ENCODE assay signal across 16 cellular contexts in the genomic region with DNA sequence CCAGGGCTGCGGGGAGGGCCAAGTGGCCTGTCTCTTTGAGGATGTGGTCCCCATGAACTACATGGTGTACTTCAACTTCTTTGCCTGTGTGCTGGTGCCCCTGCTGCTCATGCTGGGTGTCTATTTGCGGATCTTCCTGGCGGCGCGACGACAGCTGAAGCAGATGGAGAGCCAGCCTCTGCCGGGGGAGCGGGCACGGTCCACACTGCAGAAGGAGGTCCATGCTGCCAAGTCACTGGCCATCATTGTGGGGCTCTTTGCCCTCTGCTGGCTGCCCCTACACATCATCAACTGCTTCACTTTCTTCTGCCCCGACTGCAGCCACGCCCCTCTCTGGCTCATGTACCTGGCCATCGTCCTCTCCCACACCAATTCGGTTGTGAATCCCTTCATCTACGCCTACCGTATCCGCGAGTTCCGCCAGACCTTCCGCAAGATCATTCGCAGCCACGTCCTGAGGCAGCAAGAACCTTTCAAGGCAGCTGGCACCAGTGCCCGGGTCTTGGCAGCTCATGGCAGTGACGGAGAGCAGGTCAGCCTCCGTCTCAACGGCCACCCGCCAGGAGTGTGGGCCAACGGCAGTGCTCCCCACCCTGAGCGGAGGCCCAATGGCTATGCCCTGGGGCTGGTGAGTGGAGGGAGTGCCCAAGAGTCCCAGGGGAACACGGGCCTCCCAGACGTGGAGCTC. TPM values are rescaled to one million over a fixed set of nuclear protein-coding genes. Genes with fewer than 3 reads are reported as not detected.
DNase-seq lines count a peak whose midpoint lies in the region; ATAC-seq and TF ChIP-seq lines count a peak whose summit lies in the region.
"Had no signal": no experiment of that assay in that cellular context is flagged by ENCODE, and none has a peak within 500 bp of the region (broad histone marks: within the 10 kb centered on the region; RNA-seq: fewer than 3 reads in every experiment).

No MANE protein-coding gene starts in this region.

- peaks cover 3% of the 10 kb centered on the region; the same call in 1 of the 2 replicates for H3K27me3 ChIP-seq in IMR-90 (ENCODE audit: control insufficient read depth, insufficient read depth, low read length)
- H3K27me3 ChIP-seq: MG63, right lobe of liver had no signal

- peaks cover 32% of the 10 kb centered on the region for H3K36me3 Mint-ChIP-seq in stimulated activated memory B cell treated with anti-CD40 and anti-IgM and Interleukin-4, amounts not matched to agents 10 μg/mL and 1 μg/mL and 100 μg/mL, for 72 hours

- no peak overlapping the region for H3K4ac ChIP-seq in IMR-90 (ENCODE audit: low read depth, low read length)

- H3K4me3 ChIP-seq in IMR-90 (ENCODE audit: insufficient read depth, low read depth, low read length) (no peak overlapping the region), lower leg skin (ENCODE audit: low read depth, poor library complexity, severe bottlenecking) (no peak overlapping the region)
- H3K4me3 ChIP-seq: HAP-1, MG63, right lobe of liver had no signal

- H2BK15ac ChIP-seq in IMR-90 (ENCODE audit: low read depth, low read length): no peak overlapping the region

- no peak overlapping the region for H3K9ac ChIP-seq in IMR-90 (ENCODE audit: low read depth, low read length)

- CTCF ChIA-PET in IMR-90 (lab: Yijun Ruan, JAX): no interaction called here

- 94% methylated on average over 27 of the region's 30 CpGs; no CpG with 5 or more reads in 1 of the 2 experiments for WGBS in IMR-90 (ENCODE audit: extremely low coverage in 2 of 2, insufficient read length in 1 of 2), 2 experiments
- 83 to 84% methylated on average over 30 of the region's 30 CpGs for WGBS in lower leg skin, 2 donors

- H3K56ac ChIP-seq in IMR-90 (ENCODE audit: extremely low read depth, insufficient read depth, low read length): no peak overlapping the region

- H3K14ac ChIP-seq in IMR-90 (replicated peaks; ENCODE audit: low read depth, low read length): no peak overlapping the region

- H2AK9ac ChIP-seq in IMR-90 (replicated peaks; ENCODE audit: low read depth, low read length, poor library complexity): no peak overlapping the region

- TF ChIP-seq CTCF in IMR-90 (conservative IDR thresholded peaks at IDR 0.05; ENCODE audit: low read depth, low read length) (no peak), lower leg skin (IDR thresholded peaks at IDR 0.05) (no peak)

- no peak overlapping the region for H3K27ac ChIP-seq in IMR-90 (ENCODE audit: insufficient read depth, low read length)
- peak overlapping the region; percentile 29 for H3K27ac ChIP-seq in cingulate gyrus (ENCODE audit: low read depth, low read length)
- H3K27ac ChIP-seq: right lobe of liver had no signal

- TF ChIP-seq POLR2A in IMR-90 (IDR thresholded peaks at IDR 0.05; ENCODE audit: low read depth, low read length): no peak
- no peak for TF ChIP-seq POLR2A in lower leg skin (IDR thresholded peaks at IDR 0.05)

- no peak overlapping the region for H2AFZ ChIP-seq in IMR-90 (replicated peaks; ENCODE audit: low read length, poor library complexity)

- H4K20me1 ChIP-seq in IMR-90 (ENCODE audit: insufficient read depth, low read length): no peaks in the 10 kb centered on the region

- peak overlapping the region; percentile 54 for H3K27ac Mint-ChIP-seq in stimulated activated memory B cell treated with anti-CD40 and anti-IgM and Interleukin-4, amounts not matched to agents 10 μg/mL and 1 μg/mL and 100 μg/mL, for 72 hours
- H3K27ac Mint-ChIP-seq: nephron progenitor cell had no signal

- no peak overlapping the region for H3K4me2 ChIP-seq in IMR-90 (ENCODE audit: low read depth, low read length)

- peaks cover 67% of the 10 kb centered on the region for H3K4me1 Mint-ChIP-seq in stimulated activated memory B cell treated with anti-CD40 and anti-IgM and Interleukin-4, amounts not matched to agents 10 μg/mL and 1 μg/mL and 100 μg/mL, for 72 hours

- intact Hi-C loops in IMR-90 (cut with micrococcal nuclease) (no loop called here), lower leg skin (cut with DNase I; ENCODE audit: low total_unique reads) (no loop called here)

- in situ Hi-C loops in IMR-90 (cut with MboI; ENCODE audit: low sequenced_read_pairs): no loop called here

- no peak overlapping the region for H2BK5ac ChIP-seq in IMR-90 (ENCODE audit: low read depth, low read length, poor library complexity, severe bottlenecking)

- H4K91ac ChIP-seq in IMR-90 (ENCODE audit: insufficient read depth, low read depth, low read length): no peak overlapping the region

- no peak overlapping the region for H2BK20ac ChIP-seq in IMR-90 (ENCODE audit: low read depth, low read length)

- dilution Hi-C loops in IMR-90 (cut with HindIII; ENCODE audit: low sequenced_read_pairs, unreplicated experiment): no loop called here

- no peaks in the 10 kb centered on the region for H3K9me3 Mint-ChIP-seq in stimulated activated memory B cell treated with anti-CD40 and anti-IgM and Interleukin-4, amounts not matched to agents 10 μg/mL and 1 μg/mL and 100 μg/mL, for 72 hours
- H3K9me3 Mint-ChIP-seq: nephron progenitor cell had no signal

- no peaks in the 10 kb centered on the region for H3K9me3 ChIP-seq in IMR-90 (ENCODE audit: control insufficient read depth, insufficient read depth, low read length)
- H3K9me3 ChIP-seq: HAP-1, MG63, right lobe of liver had no signal

- peak; percentile 48 for DNase-seq in activated CD8-positive, alpha-beta memory T cell treated with anti-CD3 and anti-CD28 coated beads, Interleukin-2, amount 50 U/mL, for 48 hours
- DNase-seq in activated CD8-positive, alpha-beta memory T cell treated with anti-CD3 and anti-CD28 coated beads for 24 hours: no peak
- DNase-seq in IMR-90 (no peak), lower leg skin (ENCODE audit: low spot score in 2 of 2) (no peak)
- no peak for DNase-seq in stimulated activated CD8-positive, alpha-beta memory T cell treated with anti-CD3 and anti-CD28 coated beads, Interleukin-4, amount 100 ng/mL, for 48 hours
- DNase-seq: ACHN; activated CD4-positive, alpha-beta T cell treated with anti-CD3 and anti-CD28 coated beads for 1 hour; erythroblast; kidney glomerular epithelial cell; MG63; nephron progenitor cell had no signal

- no peaks in the 10 kb centered on the region for H3K27me3 Mint-ChIP-seq in stimulated activated memory B cell treated with anti-CD40 and anti-IgM and Interleukin-4, amounts not matched to agents 10 μg/mL and 1 μg/mL and 100 μg/mL, for 72 hours

- no peak overlapping the region for H3K4me3 Mint-ChIP-seq in stimulated activated memory B cell treated with anti-CD40 and anti-IgM and Interleukin-4, amounts not matched to agents 10 μg/mL and 1 μg/mL and 100 μg/mL, for 72 hours
- H3K4me3 Mint-ChIP-seq: nephron progenitor cell had no signal

- H3K18ac ChIP-seq in IMR-90 (ENCODE audit: low read depth, low read length): no peak overlapping the region

- no peak overlapping the region for H4K8ac ChIP-seq in IMR-90 (ENCODE audit: low read depth in 2 of 2, low read length in 2 of 2)

- 0 out of 2 replicates have a peak overlapping the region, but pooled peaks have one; percentile 1 for H2AK5ac ChIP-seq in IMR-90 (ENCODE audit: low read depth, low read length)

- no peaks in the 10 kb centered on the region for H3K36me3 ChIP-seq in IMR-90 (ENCODE audit: control insufficient read depth, insufficient read depth, low read length)
- H3K36me3 ChIP-seq: HAP-1, MG63 had no signal

- no peak for ATAC-seq in IMR-90 (ENCODE audit: low read depth)
- no peak for ATAC-seq in stimulated activated memory B cell treated with anti-CD40 and anti-IgM and Interleukin-4, amounts not matched to agents 10 μg/mL and 1 μg/mL and 100 μg/mL, for 72 hours
- ATAC-seq in GM21526 (IDR thresholded peaks at IDR 0.05; ENCODE audit: low FRiP score, unreplicated experiment): no peak

- H2BK120ac ChIP-seq in IMR-90 (ENCODE audit: low read depth, low read length): no peak overlapping the region

- H3K23ac ChIP-seq in IMR-90 (ENCODE audit: low read depth, low read length): no peak overlapping the region

- no TSS peak for BruUV-seq in IMR-90 (replicated peaks; lab: Mats Ljungman, UMichigan)

- POLR2A ChIA-PET in IMR-90 (lab: Charles Lee; ENCODE audit: unreplicated experiment): no interaction called here

- no peak overlapping the region for H4K5ac ChIP-seq in IMR-90 (ENCODE audit: low read depth, low read length)

- TF ChIP-seq RAD21 in IMR-90 (IDR thresholded peaks at IDR 0.05; ENCODE audit: low read length): no peak

- no peaks in the 10 kb centered on the region for H3K79me1 ChIP-seq in IMR-90 (ENCODE audit: low read depth in 1 of 2, low read length in 2 of 2)

- peaks cover 6% of the 10 kb centered on the region for H3K4me1 ChIP-seq in IMR-90 (ENCODE audit: control insufficient read depth, insufficient read depth, low read length)
- H3K4me1 ChIP-seq: right lobe of liver had no signal

- peaks cover 2% of the 10 kb centered on the region; the same call in 1 of the 2 replicates for H3K9me1 ChIP-seq in IMR-90 (ENCODE audit: insufficient read depth, low read length)

TF ChIP-seq in IMR-90, 13 proteins besides CTCF, POLR2A, EP300 and RAD21 (continues in another document):
- TF ChIP-seq MAZ (IDR thresholded peaks at IDR 0.05; ENCODE audit: borderline replicate concordance, low read depth, low read length) (no peak), SMC3 (IDR thresholded peaks at IDR 0.05; ENCODE audit: low read depth, low read length) (no peak), RCOR1 (IDR thresholded peaks at IDR 0.05; ENCODE audit: insufficient replicate concordance, low read length) (no peak)
- TF ChIP-seq, protein P1, sequence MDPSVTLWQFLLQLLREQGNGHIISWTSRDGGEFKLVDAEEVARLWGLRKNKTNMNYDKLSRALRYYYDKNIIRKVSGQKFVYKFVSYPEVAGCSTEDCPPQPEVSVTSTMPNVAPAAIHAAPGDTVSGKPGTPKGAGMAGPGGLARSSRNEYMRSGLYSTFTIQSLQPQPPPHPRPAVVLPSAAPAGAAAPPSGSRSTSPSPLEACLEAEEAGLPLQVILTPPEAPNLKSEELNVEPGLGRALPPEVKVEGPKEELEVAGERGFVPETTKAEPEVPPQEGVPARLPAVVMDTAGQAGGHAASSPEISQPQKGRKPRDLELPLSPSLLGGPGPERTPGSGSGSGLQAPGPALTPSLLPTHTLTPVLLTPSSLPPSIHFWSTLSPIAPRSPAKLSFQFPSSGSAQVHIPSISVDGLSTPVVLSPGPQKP (IDR thresholded peaks at IDR 0.05; ENCODE audit: borderline replicate concordance, low read depth, low read length): no peak

RNA-seq across cellular contexts. Expression of a gene that starts 13.5 kb away (rescaled TPM):
- total RNA-seq in IMR-90 (2012; rRNA removed): 0.28 and 0.36 TPM in 2 replicates
- 0.76 and 1.1 TPM in 2 replicates for polyA plus RNA-seq in IMR-90 (2012; rRNA removed)
- 1.3 and 1.6 TPM in 2 replicates for polyA plus RNA-seq in IMR-90 (2012; cell fraction: cytosol; rRNA removed)
- polyA plus RNA-seq in IMR-90 (2012; cell fraction: nucleus; rRNA removed; ENCODE audit: low replicate concordance): 2.9 and 7.6 TPM in 2 replicates
- 1 to 10 TPM in 2 of 4 donors, under 1 TPM in 2; 0.39 to 8.4 (median 1.3) TPM for total RNA-seq in lower leg skin

RNA-seq across cellular contexts. Expression of a gene that starts 54.3 kb away (rescaled TPM):
- total RNA-seq in IMR-90 (2012; rRNA removed): under 0.01 TPM in 2 replicates
- 0.02 and 0.03 TPM in 2 replicates for polyA plus RNA-seq in IMR-90 (2012; rRNA removed)
- 0.04 TPM in 1 of 2 replicates, not detected in the other for polyA plus RNA-seq in IMR-90 (2012; cell fraction: cytosol; rRNA removed)
- polyA plus RNA-seq in IMR-90 (2012; cell fraction: nucleus; rRNA removed; ENCODE audit: low replicate concordance): 0.34 and 0.37 TPM in 2 replicates
- 1 to 10 TPM in 3 of 4 donors, under 1 TPM in 1; 0.99 to 2.1 (median 1.9) TPM for total RNA-seq in lower leg skin
